ENCODE assay signal across 2 cellular contexts in genomic region chr6:839201-839600, GRCh38.
TF ChIP-seq lines count a peak whose summit lies in the region.

No MANE protein-coding gene starts in this region.

TF ChIP-seq in A549, 52 proteins besides CTCF, POLR2A, EP300 and RAD21 (continued from another document):
- TF ChIP-seq, protein P1, sequence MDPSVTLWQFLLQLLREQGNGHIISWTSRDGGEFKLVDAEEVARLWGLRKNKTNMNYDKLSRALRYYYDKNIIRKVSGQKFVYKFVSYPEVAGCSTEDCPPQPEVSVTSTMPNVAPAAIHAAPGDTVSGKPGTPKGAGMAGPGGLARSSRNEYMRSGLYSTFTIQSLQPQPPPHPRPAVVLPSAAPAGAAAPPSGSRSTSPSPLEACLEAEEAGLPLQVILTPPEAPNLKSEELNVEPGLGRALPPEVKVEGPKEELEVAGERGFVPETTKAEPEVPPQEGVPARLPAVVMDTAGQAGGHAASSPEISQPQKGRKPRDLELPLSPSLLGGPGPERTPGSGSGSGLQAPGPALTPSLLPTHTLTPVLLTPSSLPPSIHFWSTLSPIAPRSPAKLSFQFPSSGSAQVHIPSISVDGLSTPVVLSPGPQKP (IDR thresholded peaks at IDR 0.05; ENCODE audit: low read depth, low read length): no peak
- TF ChIP-seq MAFK (IDR thresholded peaks at IDR 0.05; ENCODE audit: partially characterized antibody): no peak
- TF ChIP-seq FOXS1 (CRISPR knock-in tag; IDR thresholded peaks at IDR 0.05): no peak
- no peak for TF ChIP-seq HEYL (CRISPR knock-in tag; IDR thresholded peaks at IDR 0.05)

TF ChIP-seq in GM23338, 12 proteins besides CTCF, POLR2A, EP300 and RAD21 (continued from another document):
- peak; percentile 72; the same call in 1 of the 2 replicates for TF ChIP-seq ZNF462 (CRISPR knock-in tag; IDR thresholded peaks at IDR 0.05)
